1 cellular context compared by ENCODE assay signal in the genomic region with DNA sequence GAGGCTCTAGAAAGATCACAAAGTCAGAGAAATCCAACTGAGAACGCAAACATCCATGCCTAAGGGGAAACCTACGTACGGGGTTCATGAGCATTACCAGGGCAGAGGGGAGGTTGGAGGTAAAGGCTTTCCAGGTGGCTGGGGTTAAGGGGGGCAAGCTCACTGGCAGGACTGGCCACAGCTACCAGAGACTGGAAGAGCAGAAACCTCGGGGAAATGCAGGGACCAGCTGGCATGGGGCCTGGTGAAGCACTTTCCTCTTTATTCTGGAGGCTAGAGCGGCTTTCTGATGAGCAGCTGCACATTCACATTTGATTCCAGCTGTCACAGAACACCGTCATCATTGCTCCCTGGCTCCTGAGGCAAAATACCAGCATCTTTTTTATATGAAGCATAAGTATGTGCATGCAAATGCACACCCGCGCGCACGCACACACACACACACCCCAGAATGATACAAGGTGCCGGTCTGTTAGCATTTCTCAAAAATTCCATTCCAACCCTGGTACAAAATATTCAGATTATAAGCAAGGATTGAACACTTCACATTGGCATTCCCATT.
TF ChIP-seq lines count a peak whose summit lies in the region.

No MANE protein-coding gene starts in this region.

TF ChIP-seq in GM23338, 12 proteins besides CTCF, POLR2A, EP300 and RAD21 (continued from another document):
- TF ChIP-seq, protein P1, sequence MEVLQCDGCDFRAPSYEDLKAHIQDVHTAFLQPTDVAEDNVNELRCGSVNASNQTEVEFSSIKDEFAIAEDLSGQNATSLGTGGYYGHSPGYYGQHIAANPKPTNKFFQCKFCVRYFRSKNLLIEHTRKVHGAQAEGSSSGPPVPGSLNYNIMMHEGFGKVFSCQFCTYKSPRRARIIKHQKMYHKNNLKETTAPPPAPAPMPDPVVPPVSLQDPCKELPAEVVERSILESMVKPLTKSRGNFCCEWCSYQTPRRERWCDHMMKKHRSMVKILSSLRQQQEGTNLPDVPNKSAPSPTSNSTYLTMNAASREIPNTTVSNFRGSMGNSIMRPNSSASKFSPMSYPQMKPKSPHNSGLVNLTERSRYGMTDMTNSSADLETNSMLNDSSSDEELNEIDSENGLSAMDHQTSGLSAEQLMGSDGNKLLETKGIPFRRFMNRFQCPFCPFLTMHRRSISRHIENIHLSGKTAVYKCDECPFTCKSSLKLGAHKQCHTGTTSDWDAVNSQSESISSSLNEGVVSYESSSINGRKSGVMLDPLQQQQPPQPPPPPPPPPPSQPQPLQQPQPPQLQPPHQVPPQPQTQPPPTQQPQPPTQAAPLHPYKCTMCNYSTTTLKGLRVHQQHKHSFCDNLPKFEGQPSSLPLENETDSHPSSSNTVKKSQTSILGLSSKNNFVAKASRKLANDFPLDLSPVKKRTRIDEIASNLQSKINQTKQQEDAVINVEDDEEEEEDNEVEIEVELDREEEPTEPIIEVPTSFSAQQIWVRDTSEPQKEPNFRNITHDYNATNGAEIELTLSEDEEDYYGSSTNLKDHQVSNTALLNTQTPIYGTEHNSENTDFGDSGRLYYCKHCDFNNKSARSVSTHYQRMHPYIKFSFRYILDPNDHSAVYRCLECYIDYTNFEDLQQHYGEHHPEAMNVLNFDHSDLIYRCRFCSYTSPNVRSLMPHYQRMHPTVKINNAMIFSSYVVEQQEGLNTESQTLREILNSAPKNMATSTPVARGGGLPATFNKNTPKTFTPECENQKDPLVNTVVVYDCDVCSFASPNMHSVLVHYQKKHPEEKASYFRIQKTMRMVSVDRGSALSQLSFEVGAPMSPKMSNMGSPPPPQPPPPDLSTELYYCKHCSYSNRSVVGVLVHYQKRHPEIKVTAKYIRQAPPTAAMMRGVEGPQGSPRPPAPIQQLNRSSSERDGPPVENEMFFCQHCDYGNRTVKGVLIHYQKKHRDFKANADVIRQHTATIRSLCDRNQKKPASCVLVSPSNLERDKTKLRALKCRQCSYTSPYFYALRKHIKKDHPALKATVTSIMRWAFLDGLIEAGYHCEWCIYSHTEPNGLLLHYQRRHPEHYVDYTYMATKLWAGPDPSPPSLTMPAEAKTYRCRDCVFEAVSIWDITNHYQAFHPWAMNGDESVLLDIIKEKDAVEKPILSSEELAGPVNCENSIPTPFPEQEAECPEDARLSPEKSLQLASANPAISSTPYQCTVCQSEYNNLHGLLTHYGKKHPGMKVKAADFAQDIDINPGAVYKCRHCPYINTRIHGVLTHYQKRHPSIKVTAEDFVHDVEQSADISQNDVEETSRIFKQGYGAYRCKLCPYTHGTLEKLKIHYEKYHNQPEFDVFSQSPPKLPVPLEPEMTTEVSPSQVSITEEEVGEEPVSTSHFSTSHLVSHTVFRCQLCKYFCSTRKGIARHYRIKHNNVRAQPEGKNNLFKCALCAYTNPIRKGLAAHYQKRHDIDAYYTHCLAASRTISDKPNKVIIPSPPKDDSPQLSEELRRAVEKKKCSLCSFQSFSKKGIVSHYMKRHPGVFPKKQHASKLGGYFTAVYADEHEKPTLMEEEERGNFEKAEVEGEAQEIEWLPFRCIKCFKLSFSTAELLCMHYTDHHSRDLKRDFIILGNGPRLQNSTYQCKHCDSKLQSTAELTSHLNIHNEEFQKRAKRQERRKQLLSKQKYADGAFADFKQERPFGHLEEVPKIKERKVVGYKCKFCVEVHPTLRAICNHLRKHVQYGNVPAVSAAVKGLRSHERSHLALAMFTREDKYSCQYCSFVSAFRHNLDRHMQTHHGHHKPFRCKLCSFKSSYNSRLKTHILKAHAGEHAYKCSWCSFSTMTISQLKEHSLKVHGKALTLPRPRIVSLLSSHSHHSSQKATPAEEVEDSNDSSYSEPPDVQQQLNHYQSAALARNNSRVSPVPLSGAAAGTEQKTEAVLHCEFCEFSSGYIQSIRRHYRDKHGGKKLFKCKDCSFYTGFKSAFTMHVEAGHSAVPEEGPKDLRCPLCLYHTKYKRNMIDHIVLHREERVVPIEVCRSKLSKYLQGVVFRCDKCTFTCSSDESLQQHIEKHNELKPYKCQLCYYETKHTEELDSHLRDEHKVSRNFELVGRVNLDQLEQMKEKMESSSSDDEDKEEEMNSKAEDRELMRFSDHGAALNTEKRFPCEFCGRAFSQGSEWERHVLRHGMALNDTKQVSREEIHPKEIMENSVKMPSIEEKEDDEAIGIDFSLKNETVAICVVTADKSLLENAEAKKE (CRISPR knock-in tag; IDR thresholded peaks at IDR 0.05): no peak
